8 cellular contexts compared by ENCODE assay signal in the genomic region with DNA sequence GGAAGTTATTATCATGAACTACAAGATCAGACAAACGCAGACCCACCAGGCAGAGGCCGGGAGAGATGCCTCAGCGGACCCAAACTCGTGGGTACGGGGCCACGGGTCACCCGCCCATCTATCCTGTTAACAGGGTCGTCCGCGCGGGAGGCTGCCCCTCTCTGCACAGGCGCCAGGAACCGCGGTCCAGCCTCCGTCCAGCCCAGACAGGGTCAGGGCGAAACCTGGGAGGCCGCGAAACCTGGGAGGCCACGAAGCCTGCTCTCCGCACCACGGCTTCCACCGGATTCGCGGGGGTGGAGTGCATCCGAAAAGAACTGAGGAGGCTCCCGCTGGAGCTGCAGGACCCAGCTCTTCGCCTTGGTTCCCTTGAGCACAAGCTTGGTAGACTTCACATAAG.
DNase-seq lines count a peak whose midpoint lies in the region; ATAC-seq and TF ChIP-seq lines count a peak whose summit lies in the region.
"Not testable (repeated sequence)": the region's sequence is repeated elsewhere in the genome, so short reads cannot be mapped to it uniquely, and the experiment has no call there.

No MANE protein-coding gene starts in this region.

- H3K36me3 ChIP-seq in colonic mucosa; stomach smooth muscle (ENCODE audit: control insufficient read depth in 2 of 2, insufficient read depth in 2 of 2, low read length in 2 of 2): not testable (repeated sequence)

- peak overlapping the region; percentile 77 for H3K27ac ChIP-seq in 22Rv1
- not testable (repeated sequence) for H3K27ac ChIP-seq in colonic mucosa; stomach smooth muscle (ENCODE audit: low read length)

- not testable (repeated sequence) for H3K36me3 Mint-ChIP-seq in activated T-helper 2 cell treated with anti-CD3 and anti-CD28 coated beads, Interferon-gamma antibody, Interleukin-2, Interleukin-4, amounts not matched to agents 10 μg/mL and 5 μg/mL and 100 μg/mL, durations not matched to agents 14 hours and 24 hours and 36 hours (ENCODE audit: low read depth)

- H3K27me3 ChIP-seq in colonic mucosa; stomach smooth muscle (ENCODE audit: control insufficient read depth in 1 of 2, insufficient read depth in 2 of 2, low read length in 2 of 2): not testable (repeated sequence)

- not testable (repeated sequence) for TF ChIP-seq POLR2A in lower leg skin (IDR thresholded peaks at IDR 0.05)

- H3K4me3 ChIP-seq in colonic mucosa (peak overlapping the region; percentile 26), lower leg skin (ENCODE audit: low read depth, poor library complexity, severe bottlenecking) (peak overlapping the region; percentile 33), stomach smooth muscle (ENCODE audit: low read length in 2 of 2) (peak overlapping the region; percentile 15 to 31)

- H3K4me1 ChIP-seq in colonic mucosa; stomach smooth muscle (ENCODE audit: control insufficient read depth, insufficient read depth, low read length): not testable (repeated sequence)

- DNase-seq in ELF-1 (ENCODE audit: low read depth, low spot score), result peak; percentile 25
- peak; percentile 64 for DNase-seq in NCI-H2227 (lab: John Stamatoyannopoulos, UW; ENCODE audit: unreplicated experiment)
- not testable (repeated sequence) for DNase-seq in activated T-helper 2 cell treated with anti-CD3 and anti-CD28 coated beads, Interferon-gamma antibody, Interleukin-2, Interleukin-4, amounts not matched to agents 10 μg/mL and 5 μg/mL and 100 μg/mL, durations not matched to agents 14 hours and 24 hours and 36 hours (ENCODE audit: low spot score); colonic mucosa; lower leg skin (ENCODE audit: low spot score in 2 of 2)

- not testable (repeated sequence) for H3K27ac Mint-ChIP-seq in activated T-helper 2 cell treated with anti-CD3 and anti-CD28 coated beads, Interferon-gamma antibody, Interleukin-2, Interleukin-4, amounts not matched to agents 10 μg/mL and 5 μg/mL and 100 μg/mL, durations not matched to agents 14 hours and 24 hours and 36 hours

- H3K4me1 Mint-ChIP-seq in activated T-helper 2 cell treated with anti-CD3 and anti-CD28 coated beads, Interferon-gamma antibody, Interleukin-2, Interleukin-4, amounts not matched to agents 10 μg/mL and 5 μg/mL and 100 μg/mL, durations not matched to agents 14 hours and 24 hours and 36 hours (ENCODE audit: low read depth), result not testable (repeated sequence)

- WGBS in lower leg skin, 2 donors, result 20 to 42% methylated on average over 8 to 23 of the region's 27 CpGs

- H3K27me3 Mint-ChIP-seq in activated T-helper 2 cell treated with anti-CD3 and anti-CD28 coated beads, Interferon-gamma antibody, Interleukin-2, Interleukin-4, amounts not matched to agents 10 μg/mL and 5 μg/mL and 100 μg/mL, durations not matched to agents 14 hours and 24 hours and 36 hours (ENCODE audit: low read depth), result not testable (repeated sequence)

- peak overlapping the region; percentile 65 for H3K4me3 Mint-ChIP-seq in activated T-helper 2 cell treated with anti-CD3 and anti-CD28 coated beads, Interferon-gamma antibody, Interleukin-2, Interleukin-4, amounts not matched to agents 10 μg/mL and 5 μg/mL and 100 μg/mL, durations not matched to agents 14 hours and 24 hours and 36 hours (ENCODE audit: low read depth)

- H3K9me3 Mint-ChIP-seq in activated T-helper 2 cell treated with anti-CD3 and anti-CD28 coated beads, Interferon-gamma antibody, Interleukin-2, Interleukin-4, amounts not matched to agents 10 μg/mL and 5 μg/mL and 100 μg/mL, durations not matched to agents 14 hours and 24 hours and 36 hours, result peaks cover 28% of the 10 kb centered on the region

- not testable (repeated sequence) for H3K9ac ChIP-seq in colonic mucosa (ENCODE audit: low read depth in 2 of 2, low read length in 2 of 2); stomach smooth muscle (ENCODE audit: low read length in 2 of 2)

- intact Hi-C loops in activated T-helper 2 cell treated with anti-CD3 and anti-CD28 coated beads, Interferon-gamma antibody, Interleukin-2, Interleukin-4, amounts not matched to agents 10 μg/mL and 5 μg/mL and 100 μg/mL, durations not matched to agents 14 hours and 24 hours and 36 hours (cut with micrococcal nuclease); colonic mucosa (cut with DNase I); lower leg skin (cut with DNase I; ENCODE audit: low total_unique reads): not testable (repeated sequence)

- peak; percentile 56 for ATAC-seq in SK-N-SH treated with all-trans-retinoic acid at 6 μM for 48 hours

- H3K9me3 ChIP-seq in colonic mucosa; stomach smooth muscle (ENCODE audit: control insufficient read depth in 2 of 2, low read length in 2 of 2): not testable (repeated sequence)

- not testable (repeated sequence) for TF ChIP-seq CTCF in 22Rv1 (IDR thresholded peaks at IDR 0.05); colonic mucosa (IDR thresholded peaks at IDR 0.05); lower leg skin (IDR thresholded peaks at IDR 0.05)
